Comparison of ENCODE assay signal across 13 cellular contexts in the genomic region with DNA sequence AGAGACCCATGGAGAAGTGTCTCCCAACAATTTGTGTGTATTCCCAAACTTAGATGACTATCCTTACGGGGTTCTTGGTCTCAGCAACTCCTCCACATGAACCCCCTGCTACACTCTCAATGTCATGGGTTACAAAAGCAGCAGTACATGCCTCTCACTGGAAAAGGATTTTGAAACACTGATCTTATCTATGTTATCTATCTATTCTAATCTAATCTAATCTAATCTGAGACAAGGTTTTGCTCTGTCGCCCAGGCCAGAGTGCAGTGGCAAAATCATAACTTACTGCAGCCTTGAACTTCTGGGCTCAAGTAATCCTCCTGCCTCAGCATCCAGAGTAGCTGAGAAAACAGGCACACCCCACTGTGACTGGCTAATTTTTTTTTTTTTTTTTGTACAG. TPM values are rescaled to one million over a fixed set of nuclear protein-coding genes. Genes with fewer than 3 reads are reported as not detected.
DNase-seq lines count a peak whose midpoint lies in the region; ATAC-seq lines count a peak whose summit lies in the region.
"Had no signal": no experiment of that assay in that cellular context is flagged by ENCODE, and none has a peak within 500 bp of the region (broad histone marks: within the 10 kb centered on the region; RNA-seq: fewer than 3 reads in every experiment).

No MANE protein-coding gene starts in this region.

- H3K27ac Mint-ChIP-seq in activated naive CD4-positive, alpha-beta T cell treated with anti-CD3 and anti-CD28 coated beads, Interleukin-2, amount 50 U/mL, for 72 hours: peak overlapping the region; percentile 43 to 70
- H3K27ac Mint-ChIP-seq in T-helper 17 cell: peak overlapping the region; percentile 97
- H3K27ac Mint-ChIP-seq in effector memory CD8-positive, alpha-beta T cell: peak overlapping the region; percentile 75 to 96

- H3K4me1 Mint-ChIP-seq in T-helper 17 cell: peaks cover 31% of the 10 kb centered on the region
- peaks cover 21 to 33% of the 10 kb centered on the region in 2 donors for H3K4me1 Mint-ChIP-seq in effector memory CD8-positive, alpha-beta T cell (ENCODE audit: low read depth in 2 of 2)

- no peaks in the 10 kb centered on the region for H3K27me3 Mint-ChIP-seq in T-helper 17 cell
- no peaks in the 10 kb centered on the region for H3K27me3 Mint-ChIP-seq in effector memory CD8-positive, alpha-beta T cell

- no peak for ATAC-seq in activated naive CD4-positive, alpha-beta T cell treated with anti-CD3 and anti-CD28 coated beads, Interleukin-2, amount 50 U/mL, for 72 hours
- ATAC-seq in T-helper 17 cell (peak; percentile 9), HG02970 (IDR thresholded peaks at IDR 0.05; ENCODE audit: low FRiP score, unreplicated experiment) (no peak)
- peak; percentile 17 for ATAC-seq in effector memory CD8-positive, alpha-beta T cell (replicated peaks)

- H3K36me3 Mint-ChIP-seq in activated naive CD4-positive, alpha-beta T cell treated with anti-CD3 and anti-CD28 coated beads, Interleukin-2, amount 50 U/mL, for 72 hours: no peaks in the 10 kb centered on the region
- H3K36me3 Mint-ChIP-seq in T-helper 17 cell (ENCODE audit: low read depth): peaks cover 4% of the 10 kb centered on the region
- no peaks in the 10 kb centered on the region for H3K36me3 Mint-ChIP-seq in effector memory CD8-positive, alpha-beta T cell (ENCODE audit: insufficient read depth)

- peak overlapping the region; percentile 89 for H3K4me3 Mint-ChIP-seq in T-helper 17 cell
- H3K4me3 Mint-ChIP-seq in effector memory CD8-positive, alpha-beta T cell: peak overlapping the region; percentile 76 to 87

- intact Hi-C loops in posterior vena cava (cut with DNase I): no loop called here

- DNase-seq in activated naive CD4-positive, alpha-beta T cell treated with anti-CD3 and anti-CD28 coated beads, Interleukin-2, amount 50 U/mL, for 72 hours (ENCODE audit: low spot score in 2 of 2): no peak
- no peak for DNase-seq in activated naive CD4-positive, alpha-beta T cell (lab: John Stamatoyannopoulos, UW)
- DNase-seq in T-helper 17 cell (no peak), SHP77 (lab: John Stamatoyannopoulos, UW) (no peak), posterior vena cava (ENCODE audit: low spot score) (no peak), GF-D8 (lab: John Stamatoyannopoulos, UW) (no peak)
- no peak for DNase-seq in effector memory CD8-positive, alpha-beta T cell
- DNase-seq: glutamatergic neuron, NCI-H2107 had no signal

- H3K9me3 ChIP-seq in T-helper 17 cell (ENCODE audit: control insufficient read depth, low read length, poor library complexity, severe bottlenecking): no peaks in the 10 kb centered on the region
- H3K9me3 ChIP-seq: breast epithelium, prostate gland, SJCRH30 had no signal

- H3K9me3 Mint-ChIP-seq in activated naive CD4-positive, alpha-beta T cell treated with anti-CD3 and anti-CD28 coated beads, Interleukin-2, amount 50 U/mL, for 72 hours: no peaks in the 10 kb centered on the region
- H3K9me3 Mint-ChIP-seq in effector memory CD8-positive, alpha-beta T cell: no peaks in the 10 kb centered on the region

RNA-seq across cellular contexts. Expression of a gene that starts 19.3 kb away (rescaled TPM):
- total RNA-seq in activated naive CD4-positive, alpha-beta T cell treated with anti-CD3 and anti-CD28 coated beads, Interleukin-2, amount 50 U/mL, for 72 hours: 10 to 100 TPM; 11.0 to 26.7 TPM
- total RNA-seq in T-helper 17 cell: 10 to 100 TPM; 11.8 to 15.2 TPM
- total RNA-seq in posterior vena cava: 1 to 10 TPM; 3.5 to 5.3 TPM

Comparison
In these comparisons a context has a peak if more than half of its experiments do, and no peak if none do; other contexts are left out.
1. ATAC-seq: peak in T-helper 17 cell (single experiment) and effector memory CD8-positive, alpha-beta T cell (single experiment); none in activated naive CD4-positive, alpha-beta T cell treated with anti-CD3 and anti-CD28 coated beads, Interleukin-2, amount 50 U/mL, for 72 hours (0 of 2) and HG02970 (single experiment).
2. Peak in every context shown above with its lines, with median percentiles within 50 percentile points of each other: H3K27ac Mint-ChIP-seq.